In the genomic region with DNA sequence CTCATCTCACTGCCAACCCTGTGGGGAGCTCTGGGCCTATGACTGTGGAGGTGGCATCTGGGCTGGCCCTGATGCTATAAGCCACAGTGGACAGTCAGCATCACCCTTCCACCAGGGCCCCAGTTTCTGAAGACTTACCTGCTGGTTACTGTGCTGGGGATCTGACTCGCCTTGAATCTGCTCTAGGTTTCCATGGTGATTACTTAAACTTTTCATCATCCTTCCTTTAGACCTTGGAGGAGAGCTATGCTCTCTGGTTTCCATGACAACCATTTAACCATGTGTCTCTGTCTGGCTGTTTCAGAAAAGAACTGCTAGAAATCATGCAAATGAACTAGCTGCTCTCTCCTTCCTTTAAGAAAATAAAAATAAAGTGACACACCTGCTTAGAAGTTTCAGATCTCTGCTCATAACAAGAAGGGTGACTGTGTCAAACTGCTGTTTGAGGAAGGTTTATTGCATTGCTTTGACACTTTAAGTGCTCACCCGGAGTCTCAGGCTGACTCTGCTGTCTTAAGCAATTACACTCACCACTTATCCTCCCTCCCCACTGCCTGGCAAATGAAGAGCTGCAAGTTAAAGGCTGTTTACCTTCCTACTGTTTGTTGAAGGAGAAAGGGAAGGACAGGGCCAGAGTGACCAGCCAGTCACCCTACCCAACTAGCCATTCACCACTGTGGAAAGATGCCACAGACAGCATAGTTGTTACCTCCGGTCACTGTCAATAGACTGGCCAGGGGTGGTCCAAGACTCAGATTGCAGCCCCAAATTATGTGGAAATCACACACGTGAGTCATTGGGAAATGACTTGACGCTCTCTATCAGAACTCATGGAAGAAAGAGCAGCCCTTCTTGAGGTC, we compare ENCODE assay signal across 8 cellular contexts.
DNase-seq lines count a peak whose midpoint lies in the region; ATAC-seq and TF ChIP-seq lines count a peak whose summit lies in the region.

No MANE protein-coding gene starts in this region.

- H3K9ac ChIP-seq in fibroblast of lung (ENCODE audit: insufficient read depth, low read length), result no peak overlapping the region

- no peaks in the 10 kb centered on the region for H3K9me3 ChIP-seq in fibroblast of lung (ENCODE audit: control insufficient read depth, insufficient read depth, low read depth, low read length)
- H3K9me3 ChIP-seq in upper lobe of left lung, result no peaks in the 10 kb centered on the region
- no peaks in the 10 kb centered on the region for H3K9me3 ChIP-seq in tibial artery

- H3K36me3 ChIP-seq in fibroblast of lung (ENCODE audit: control insufficient read depth, insufficient read depth, low read length) (no peaks in the 10 kb centered on the region), upper lobe of left lung (no peaks in the 10 kb centered on the region), tibial artery (no peaks in the 10 kb centered on the region)

- H3K4me2 ChIP-seq in fibroblast of lung (ENCODE audit: extremely low read depth, insufficient read depth, low read length), result no peak overlapping the region

- H2AFZ ChIP-seq in fibroblast of lung (ENCODE audit: low read length), result no peak overlapping the region

- H3K4me1 ChIP-seq in fibroblast of lung (ENCODE audit: control insufficient read depth, extremely low read depth, insufficient read depth, low read length), result no peaks in the 10 kb centered on the region
- no peaks in the 10 kb centered on the region for H3K4me1 ChIP-seq in upper lobe of left lung
- no peaks in the 10 kb centered on the region for H3K4me1 ChIP-seq in tibial artery

- no peaks in the 10 kb centered on the region for H3K79me2 ChIP-seq in fibroblast of lung (ENCODE audit: control insufficient read depth, insufficient read depth, low read length)

- DNase-seq in M059J (ENCODE audit: low read depth) (peak; percentile 67), fibroblast of lung (ENCODE audit: low read depth in 2 of 2) (peak; percentile 33 to 36), upper lobe of left lung (peak in 1 of 2 donors; percentile 50), NCI-H82 (lab: John Stamatoyannopoulos, UW) (no peak), cardiac septum (ENCODE audit: low spot score) (no peak), tibial artery (no peak)

- peak; percentile 92 for ATAC-seq in GM18867 (IDR thresholded peaks at IDR 0.05; ENCODE audit: unreplicated experiment)
- ATAC-seq in GM21723 (IDR thresholded peaks at IDR 0.05; ENCODE audit: unreplicated experiment), result peak; percentile 97
- ATAC-seq in upper lobe of left lung (ENCODE audit: low FRiP score in 2 of 2), result peak; percentile 20 to 54

- TF ChIP-seq CTCF in fibroblast of lung (conservative IDR thresholded peaks at IDR 0.05 in 1 of 2, IDR thresholded peaks at IDR 0.05 in 1 of 2; ENCODE audit: low read depth in 1 of 2, low read length in 2 of 2), result no peak
- no peak for TF ChIP-seq CTCF in upper lobe of left lung (IDR thresholded peaks at IDR 0.05)
- TF ChIP-seq CTCF in tibial artery (IDR thresholded peaks at IDR 0.05), result no peak

- TF ChIP-seq POLR2A in upper lobe of left lung (IDR thresholded peaks at IDR 0.05), result no peak

- H4K20me1 ChIP-seq in fibroblast of lung (ENCODE audit: control insufficient read depth, extremely low read depth, insufficient read depth, low read length), result no peaks in the 10 kb centered on the region

- intact Hi-C loops in cardiac septum (cut with DNase I), result no loop called here
- intact Hi-C loops in tibial artery (cut with DNase I; ENCODE audit: low total_unique reads), result no loop called here

- H3K27me3 ChIP-seq in fibroblast of lung (ENCODE audit: control insufficient read depth, insufficient read depth, low read length) (no peaks in the 10 kb centered on the region), upper lobe of left lung (no peaks in the 10 kb centered on the region), tibial artery (peaks cover 0 to 9% of the 10 kb centered on the region in 2 donors)

- TF ChIP-seq EP300 in upper lobe of left lung (IDR thresholded peaks at IDR 0.05), result no peak

- WGBS in upper lobe of left lung, 2 donors, result 55 to 61% methylated on average over 5 of the region's 5 CpGs

- H3K27ac ChIP-seq in fibroblast of lung (ENCODE audit: insufficient read depth, low read length) (no peak overlapping the region), upper lobe of left lung (peak overlapping the region in 1 of 4 donors; percentile 30), tibial artery (no peak overlapping the region)

- no peak overlapping the region for H3K4me3 ChIP-seq in fibroblast of lung (replicated peaks in 1 of 4; ENCODE audit: control extremely low read depth in 1 of 4, insufficient read depth in 1 of 4, low read depth in 3 of 4, low read length in 4 of 4)
- no peak overlapping the region for H3K4me3 ChIP-seq in upper lobe of left lung
- H3K4me3 ChIP-seq in tibial artery, result no peak overlapping the region

Comparison
In these comparisons a context has a peak if more than half of its experiments do, and no peak if none do; other contexts are left out.
1. ATAC-seq: peak in every context shown above with its lines; median percentile 97 in GM21723; 92 in GM18867; 37 in upper lobe of left lung.
2. DNase-seq: peak in M059J (single experiment) and fibroblast of lung (2 of 2); none in NCI-H82 (single experiment), cardiac septum (single experiment) and tibial artery (0 of 2).